12 cellular contexts compared by ENCODE assay signal in genomic region chr21:35593000-35593502, GRCh38.
DNase-seq lines count a peak whose midpoint lies in the region; ATAC-seq and TF ChIP-seq lines count a peak whose summit lies in the region.
"Had no signal": no experiment of that assay in that cellular context is flagged by ENCODE, and none has a peak within 500 bp of the region (broad histone marks: within the 10 kb centered on the region; RNA-seq: fewer than 3 reads in every experiment).

No MANE protein-coding gene starts in this region.

- H3K4me3 Mint-ChIP-seq in HFFc6: peak overlapping the region; percentile 67; the same call in 1 of the 2 replicates
- no peak overlapping the region for H3K4me3 Mint-ChIP-seq in CD4-positive, alpha-beta T cell
- H3K4me3 Mint-ChIP-seq: activated CD8-positive, alpha-beta memory T cell treated with anti-CD3 and anti-CD28 coated beads, Interleukin-2, amount 10 ng/mL, durations not matched to agents 7 days and 5 days had no signal

- H3F3A ChIP-seq in SK-N-SH (replicated peaks; ENCODE audit: insufficient read depth): peaks cover 22% of the 10 kb centered on the region

- no peaks in the 10 kb centered on the region for H3K27me3 ChIP-seq in SK-N-SH (ENCODE audit: insufficient read depth)
- no peaks in the 10 kb centered on the region for H3K27me3 ChIP-seq in CD4-positive, alpha-beta T cell (ENCODE audit: control insufficient read depth, insufficient read depth, low read length)

- CTCF ChIA-PET in SK-N-SH (lab: Yijun Ruan, JAX): no interaction called here
- CTCF ChIA-PET in CD4-positive, alpha-beta T cell (lab: Charles Lee): no interaction called here

- no peaks in the 10 kb centered on the region for H3K27me3 Mint-ChIP-seq in HFFc6 (ENCODE audit: insufficient read depth)
- no peaks in the 10 kb centered on the region for H3K27me3 Mint-ChIP-seq in CD4-positive, alpha-beta T cell

- no peak for TF ChIP-seq RAD21 in SK-N-SH (IDR thresholded peaks at IDR 0.05; ENCODE audit: low read length)

- no peaks in the 10 kb centered on the region for H4K20me1 ChIP-seq in SK-N-SH (ENCODE audit: insufficient read depth)

- 5% methylated on average over 5 of the region's 5 CpGs for WGBS in SK-N-SH (ENCODE audit: low lambda C conversion rate)

- H3K27ac ChIP-seq in SK-N-SH (ENCODE audit: low read depth in 2 of 2, low read length in 1 of 2): peak overlapping the region in 1 of 2 experiments; percentile 48; a peak in 2 of 4 replicates
- no peak overlapping the region for H3K27ac ChIP-seq in CD4-positive, alpha-beta T cell (ENCODE audit: low read depth, low read length)

- H2AFZ ChIP-seq in SK-N-SH (ENCODE audit: low read depth): no peak overlapping the region

- H3K4me3 ChIP-seq in SK-N-SH (ENCODE audit: low read depth in 2 of 2, low read length in 1 of 2) (no peak overlapping the region), fibroblast of the aortic adventitia (ENCODE audit: low read depth, low read length) (no peak overlapping the region)

- 0 out of 2 replicates have a peak, but pooled peaks cover 6% of the 10 kb centered on the region for H3K36me3 Mint-ChIP-seq in HFFc6 (ENCODE audit: low read depth)
- no peaks in the 10 kb centered on the region for H3K36me3 Mint-ChIP-seq in CD4-positive, alpha-beta T cell (ENCODE audit: low read depth)
- H3K36me3 Mint-ChIP-seq: activated CD8-positive, alpha-beta memory T cell treated with anti-CD3 and anti-CD28 coated beads, Interleukin-2, amount 10 ng/mL, durations not matched to agents 7 days and 5 days had no signal

- H3K9me3 Mint-ChIP-seq in HFFc6: no peaks in the 10 kb centered on the region
- no peaks in the 10 kb centered on the region for H3K9me3 Mint-ChIP-seq in CD4-positive, alpha-beta T cell

- POLR2A ChIA-PET in SK-N-SH (lab: Yijun Ruan, JAX): no interaction called here
- POLR2A ChIA-PET in CD4-positive, alpha-beta T cell (lab: Charles Lee): no interaction called here

- H3K4me1 Mint-ChIP-seq in HFFc6 (ENCODE audit: low read depth): peaks cover 58% of the 10 kb centered on the region
- H3K4me1 Mint-ChIP-seq in CD4-positive, alpha-beta T cell (ENCODE audit: low read depth): no peaks in the 10 kb centered on the region
- H3K4me1 Mint-ChIP-seq: activated CD8-positive, alpha-beta memory T cell treated with anti-CD3 and anti-CD28 coated beads, Interleukin-2, amount 10 ng/mL, durations not matched to agents 7 days and 5 days had no signal

- no peaks in the 10 kb centered on the region for H3K79me2 ChIP-seq in SK-N-SH (ENCODE audit: insufficient read depth)

- H3K27ac Mint-ChIP-seq in HFFc6: peak overlapping the region; percentile 73
- no peak overlapping the region for H3K27ac Mint-ChIP-seq in CD4-positive, alpha-beta T cell
- H3K27ac Mint-ChIP-seq: activated CD8-positive, alpha-beta memory T cell treated with anti-CD3 and anti-CD28 coated beads, Interleukin-2, amount 10 ng/mL, durations not matched to agents 7 days and 5 days had no signal

- H3K9me3 ChIP-seq in SK-N-SH: no peaks in the 10 kb centered on the region
- H3K9me3 ChIP-seq in CD4-positive, alpha-beta T cell (ENCODE audit: control insufficient read depth, low read length): no peaks in the 10 kb centered on the region

- peak; percentile 69 for DNase-seq in A172 (ENCODE audit: low spot score)
- peak; percentile 38 for DNase-seq in HFFc6
- DNase-seq in SK-N-SH: no peak
- DNase-seq in fibroblast of the aortic adventitia (ENCODE audit: low read depth): peak; percentile 77
- no peak for DNase-seq in stimulated activated naive CD4-positive, alpha-beta T cell (lab: John Stamatoyannopoulos, UW)
- DNase-seq in SW 1271 (lab: John Stamatoyannopoulos, UW): no peak
- DNase-seq in CD4-positive, alpha-beta T cell: no peak
- no peak for DNase-seq in activated CD8-positive, alpha-beta memory T cell treated with anti-CD3 and anti-CD28 coated beads, Interleukin-2, amount 50 U/mL, for 4 hours
- DNase-seq: ACHN; activated CD8-positive, alpha-beta memory T cell treated with anti-CD3 and anti-CD28 coated beads, Interleukin-2, amount 10 ng/mL, durations not matched to agents 7 days and 5 days; DMS79 treated with DMSO at 0.1 percent for 48 hours; effector CD8-positive, alpha-beta T cell had no signal

- H3K4me1 ChIP-seq in SK-N-SH (ENCODE audit: control insufficient read depth in 1 of 2, insufficient read depth in 2 of 2, low read depth in 1 of 2, low read length in 1 of 2): peaks cover 0 to 9% of the 10 kb centered on the region in 2 experiments; a peak in 1 of 4 replicates

- TF ChIP-seq CTCF in HFFc6 (IDR thresholded peaks at IDR 0.05) (no peak), SK-N-SH (IDR thresholded peaks at IDR 0.05) (no peak), fibroblast of the aortic adventitia (IDR thresholded peaks at IDR 0.05; ENCODE audit: insufficient read depth, low read length) (no peak)
- no peak for TF ChIP-seq CTCF in CD4-positive, alpha-beta T cell (IDR thresholded peaks at IDR 0.05)

- H3K9ac ChIP-seq in SK-N-SH: no peak overlapping the region

- H3K36me3 ChIP-seq in SK-N-SH (replicated peaks in 1 of 2; ENCODE audit: control insufficient read depth in 1 of 2, insufficient read depth in 2 of 2, low read length in 1 of 2): no peaks in the 10 kb centered on the region

- peak overlapping the region; percentile 19; the same call in 1 of the 2 replicates for H3K4me2 ChIP-seq in SK-N-SH

- peak in 1 of 2 experiments; percentile 45; a peak in 1 of 4 replicates for TF ChIP-seq EP300 in SK-N-SH (IDR thresholded peaks at IDR 0.05; ENCODE audit: borderline replicate concordance in 1 of 2, low read depth in 1 of 2, low read length in 1 of 2)

- intact Hi-C loops in CD4-positive, alpha-beta T cell (cut with DNase I, micrococcal nuclease): no loop called here

- H3K9me2 ChIP-seq in SK-N-SH: no peaks in the 10 kb centered on the region

- no peak for ATAC-seq in CD4-positive, alpha-beta T cell (ENCODE audit: poor library complexity)
- ATAC-seq: activated CD8-positive, alpha-beta memory T cell treated with anti-CD3 and anti-CD28 coated beads, Interleukin-2, amount 10 ng/mL, durations not matched to agents 7 days and 5 days had no signal

TF ChIP-seq in SK-N-SH, 30 proteins besides CTCF, POLR2A, EP300 and RAD21:
- TF ChIP-seq GATA2 (CRISPR knock-in tag; IDR thresholded peaks at IDR 0.05) (no peak), MXI1 (IDR thresholded peaks at IDR 0.05; ENCODE audit: low read depth, low read length) (no peak), FOSL2 (IDR thresholded peaks at IDR 0.05; ENCODE audit: borderline replicate concordance, low read depth) (peak; percentile 82), JUND (IDR thresholded peaks at IDR 0.05) (peak; percentile 62), TCF12 (IDR thresholded peaks at IDR 0.05) (peak; percentile 67), NFIC (IDR thresholded peaks at IDR 0.05; ENCODE audit: borderline replicate concordance) (peak; percentile 52; the same call in 1 of the 2 replicates), RCOR1 (IDR thresholded peaks at IDR 0.05; ENCODE audit: low read length) (no peak), TEAD4 (IDR thresholded peaks at IDR 0.05; ENCODE audit: borderline replicate concordance, insufficient read depth) (0 out of 2 replicates have a peak, but pooled peaks have one; percentile 47)
- TF ChIP-seq, protein P1, sequence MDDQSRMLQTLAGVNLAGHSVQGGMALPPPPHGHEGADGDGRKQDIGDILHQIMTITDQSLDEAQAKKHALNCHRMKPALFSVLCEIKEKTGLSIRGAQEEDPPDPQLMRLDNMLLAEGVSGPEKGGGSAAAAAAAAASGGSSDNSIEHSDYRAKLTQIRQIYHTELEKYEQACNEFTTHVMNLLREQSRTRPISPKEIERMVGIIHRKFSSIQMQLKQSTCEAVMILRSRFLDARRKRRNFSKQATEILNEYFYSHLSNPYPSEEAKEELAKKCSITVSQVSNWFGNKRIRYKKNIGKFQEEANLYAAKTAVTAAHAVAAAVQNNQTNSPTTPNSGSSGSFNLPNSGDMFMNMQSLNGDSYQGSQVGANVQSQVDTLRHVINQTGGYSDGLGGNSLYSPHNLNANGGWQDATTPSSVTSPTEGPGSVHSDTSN (IDR thresholded peaks at IDR 0.05): peak; percentile 69

Comparison
In these comparisons a context has a peak if more than half of its experiments do, and no peak if none do; other contexts are left out.
1. DNase-seq: peak in A172 (single experiment), HFFc6 (single experiment) and fibroblast of the aortic adventitia (single experiment); none in SK-N-SH (single experiment), stimulated activated naive CD4-positive, alpha-beta T cell (0 of 6), SW 1271 (0 of 2), CD4-positive, alpha-beta T cell (0 of 10) and activated CD8-positive, alpha-beta memory T cell treated with anti-CD3 and anti-CD28 coated beads, Interleukin-2, amount 50 U/mL, for 4 hours (single experiment).